Comparison of ENCODE assay signal across 8 cellular contexts in the genomic region with DNA sequence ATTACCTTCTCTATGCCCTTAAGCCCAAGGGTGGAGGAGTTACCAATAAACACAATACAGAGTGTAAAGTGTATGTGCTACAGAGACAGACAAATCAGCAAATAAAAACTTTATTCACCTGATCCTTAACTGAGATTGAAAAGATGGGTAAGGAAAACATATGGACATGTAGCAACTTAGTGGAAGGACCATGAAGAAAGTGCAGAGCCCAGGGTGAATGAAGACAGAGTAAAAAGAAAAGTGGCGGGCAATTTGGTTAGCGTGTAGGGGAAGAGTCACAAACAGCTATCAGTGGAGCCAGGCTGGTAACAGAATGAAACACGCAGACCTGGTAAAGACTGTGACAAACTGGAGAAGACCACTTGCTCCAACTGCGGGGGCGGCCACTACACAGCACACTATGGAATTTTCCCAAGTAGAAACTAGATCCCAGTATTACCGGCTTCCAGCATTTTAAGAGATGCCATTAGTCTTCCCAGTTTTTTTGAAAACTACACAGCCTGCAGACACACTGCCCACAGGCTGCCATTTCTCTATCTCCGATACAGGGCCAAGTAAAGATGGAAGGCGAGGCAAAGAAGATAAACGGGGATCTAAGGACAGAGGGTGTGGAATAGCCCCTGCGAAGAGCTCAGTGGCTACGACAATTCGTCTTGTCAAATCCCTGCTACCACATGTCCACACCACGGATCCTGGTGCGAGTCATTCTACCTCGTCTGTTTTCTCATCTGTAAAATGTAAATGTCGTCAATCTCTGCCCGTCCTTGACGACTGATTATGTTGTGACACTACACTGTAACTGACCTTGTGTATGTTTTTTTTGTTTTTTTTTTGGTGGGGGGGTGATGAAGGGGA. TPM values are rescaled to one million over a fixed set of nuclear protein-coding genes. Genes with fewer than 3 reads are reported as not detected.
DNase-seq lines count a peak whose midpoint lies in the region; ATAC-seq and TF ChIP-seq lines count a peak whose summit lies in the region.

No MANE protein-coding gene starts in this region.

- no peak overlapping the region for H3K9ac ChIP-seq in parathyroid adenoma

- TF ChIP-seq CTCF in VCaP (conservative IDR thresholded peaks at IDR 0.05): no peak
- no peak for TF ChIP-seq CTCF in fibroblast of the aortic adventitia (IDR thresholded peaks at IDR 0.05; ENCODE audit: insufficient read depth, low read length)
- TF ChIP-seq CTCF in parathyroid adenoma (IDR thresholded peaks at IDR 0.05): no peak

- H3K4me1 ChIP-seq in parathyroid adenoma: peaks cover 8% of the 10 kb centered on the region

- H3K4me3 ChIP-seq in fibroblast of the aortic adventitia (ENCODE audit: low read depth, low read length): peak overlapping the region; percentile 84
- peak overlapping the region; percentile 98 for H3K4me3 ChIP-seq in parathyroid adenoma (ENCODE audit: low read depth, low read length)

- peak overlapping the region; percentile 60 for H3K4me2 ChIP-seq in parathyroid adenoma (ENCODE audit: low read length)

- DNase-seq in Right ventricle myocardium superior (no peak), cardiac septum (ENCODE audit: low spot score) (no peak), fibroblast of the aortic adventitia (ENCODE audit: low read depth) (peak; percentile 25), inferior parietal cortex (ENCODE audit: extremely low spot score) (no peak), AML-193 (lab: John Stamatoyannopoulos, UW) (no peak)

- H2AFZ ChIP-seq in parathyroid adenoma: no peak overlapping the region

- no peaks in the 10 kb centered on the region for H3K9me3 ChIP-seq in parathyroid adenoma (ENCODE audit: control insufficient read depth, low read length)

- ATAC-seq in Right ventricle myocardium superior (ENCODE audit: poor library complexity) (peak; percentile 4), HG03520 (IDR thresholded peaks at IDR 0.05; ENCODE audit: unreplicated experiment) (no peak)

- peaks cover 20% of the 10 kb centered on the region for H3K79me2 ChIP-seq in parathyroid adenoma

- no peaks in the 10 kb centered on the region for H3K27me3 ChIP-seq in parathyroid adenoma (ENCODE audit: control insufficient read depth, insufficient read depth, low read length)

- H3K36me3 ChIP-seq in parathyroid adenoma (ENCODE audit: control insufficient read depth, insufficient read depth, low read length): no peaks in the 10 kb centered on the region

- intact Hi-C loops in Right ventricle myocardium superior (cut with DNase I): no loop called here
- intact Hi-C loops in cardiac septum (cut with DNase I): loop anchor here (10.0 kb wide), 1 partner anchor 393 kb away; the partner anchor contains the start of gene POP4

- peak overlapping the region; percentile 96 for H3K27ac ChIP-seq in VCaP
- H3K27ac ChIP-seq in parathyroid adenoma: peak overlapping the region; percentile 82

RNA-seq across cellular contexts. Expression of gene UQCRFS1, which starts 1.2 kb away (rescaled TPM):
- total RNA-seq in Right ventricle myocardium superior (167 TPM), cardiac septum (112 TPM), fibroblast of the aortic adventitia (ENCODE audit: low replicate concordance) (26.9 and 46.4 TPM in 2 replicates)
